10 cellular contexts compared by ENCODE assay signal in the genomic region with DNA sequence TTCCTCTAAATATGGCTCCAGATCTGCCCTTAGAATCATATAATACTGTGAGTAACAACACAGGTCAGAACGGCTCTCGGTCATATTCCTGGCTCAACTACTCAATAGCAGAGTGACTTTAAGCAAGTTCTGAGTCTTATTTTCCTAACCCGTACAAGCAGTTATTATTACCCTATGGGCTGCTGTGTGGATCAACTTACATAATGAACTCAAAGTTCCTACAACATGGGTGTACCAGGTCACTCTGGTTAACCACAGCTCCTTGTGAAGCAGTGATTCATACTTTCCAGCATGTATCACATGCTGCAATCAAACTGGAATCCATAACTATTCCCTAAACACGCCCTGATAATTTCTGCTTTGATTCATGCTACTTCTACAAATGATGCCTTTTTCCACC.
A peak's percentile ranks its signal among the peaks of the same experiment; 100 is the strongest.
DNase-seq lines count a peak whose midpoint lies in the region; ATAC-seq and TF ChIP-seq lines count a peak whose summit lies in the region.
"Had no signal": no experiment of that assay in that cellular context is flagged by ENCODE, and none has a peak within 500 bp of the region (broad histone marks: within the 10 kb centered on the region; RNA-seq: fewer than 3 reads in every experiment).

No MANE protein-coding gene starts in this region.

- ATAC-seq in GM19463 (IDR thresholded peaks at IDR 0.05; ENCODE audit: unreplicated experiment), result no peak
- ATAC-seq: left lobe of liver had no signal

- H3K9me3 Mint-ChIP-seq in T-helper 2 cell treated with Interferon-gamma antibody and Interleukin-4, amounts not matched to agents 5 μg/mL and 100 μg/mL, for 36 hours, result no peaks in the 10 kb centered on the region

- no peak overlapping the region for H3K4me3 Mint-ChIP-seq in T-helper 2 cell treated with Interferon-gamma antibody and Interleukin-4, amounts not matched to agents 5 μg/mL and 100 μg/mL, for 36 hours

- no peaks in the 10 kb centered on the region for H3K36me3 Mint-ChIP-seq in T-helper 2 cell treated with Interferon-gamma antibody and Interleukin-4, amounts not matched to agents 5 μg/mL and 100 μg/mL, for 36 hours (ENCODE audit: low read depth)

- TF ChIP-seq CTCF in choroid plexus epithelial cell (conservative IDR thresholded peaks at IDR 0.05; ENCODE audit: low read depth, low read length) (no peak), retinal pigment epithelial cell (conservative IDR thresholded peaks at IDR 0.05; ENCODE audit: low read depth, low read length) (no peak)

- H3K4me3 ChIP-seq in choroid plexus epithelial cell (ENCODE audit: low read depth, low read length) (no peak overlapping the region), retinal pigment epithelial cell (ENCODE audit: low read length) (no peak overlapping the region)
- H3K4me3 ChIP-seq: tibial artery had no signal

- peak; percentile 81 for DNase-seq in GM03348 (ENCODE audit: low spot score)
- peak; percentile 87 for DNase-seq in NCI-H460 (ENCODE audit: extremely low read depth, low read depth)
- DNase-seq in choroid plexus epithelial cell (ENCODE audit: low read depth), result peak; percentile 100
- DNase-seq in retinal pigment epithelial cell (ENCODE audit: low read depth), result peak; percentile 99
- no peak for DNase-seq in T-helper 2 cell treated with Interferon-gamma antibody and Interleukin-4, amounts not matched to agents 5 μg/mL and 100 μg/mL, for 36 hours (ENCODE audit: low spot score)
- no peak for DNase-seq in GDM1 (lab: John Stamatoyannopoulos, UW)
- no peak for DNase-seq in mesenteric fat pad (ENCODE audit: low spot score)
- DNase-seq: tibial artery had no signal

- no peak overlapping the region for H3K27ac Mint-ChIP-seq in T-helper 2 cell treated with Interferon-gamma antibody and Interleukin-4, amounts not matched to agents 5 μg/mL and 100 μg/mL, for 36 hours

- H3K4me1 Mint-ChIP-seq in T-helper 2 cell treated with Interferon-gamma antibody and Interleukin-4, amounts not matched to agents 5 μg/mL and 100 μg/mL, for 36 hours (ENCODE audit: low read depth), result no peaks in the 10 kb centered on the region

- no peaks in the 10 kb centered on the region for H3K27me3 Mint-ChIP-seq in T-helper 2 cell treated with Interferon-gamma antibody and Interleukin-4, amounts not matched to agents 5 μg/mL and 100 μg/mL, for 36 hours (ENCODE audit: low read depth)

Comparison
In these comparisons a context has a peak if more than half of its experiments do, and no peak if none do; other contexts are left out.
1. DNase-seq: peak in GM03348 (single experiment), NCI-H460 (single experiment), choroid plexus epithelial cell (single experiment) and retinal pigment epithelial cell (single experiment); none in T-helper 2 cell treated with Interferon-gamma antibody and Interleukin-4, amounts not matched to agents 5 μg/mL and 100 μg/mL, for 36 hours (single experiment), GDM1 (single experiment) and mesenteric fat pad (single experiment).